Comparison of ENCODE assay signal across 9 cellular contexts in genomic region chr11:67439321-67440228, GRCh38. TPM values are rescaled to one million over a fixed set of nuclear protein-coding genes. Genes with fewer than 3 reads are reported as not detected.
DNase-seq lines count a peak whose midpoint lies in the region; ATAC-seq, FAIRE-seq and TF ChIP-seq lines count a peak whose summit lies in the region.
"Had no signal": no experiment of that assay in that cellular context is flagged by ENCODE, and none has a peak within 500 bp of the region (broad histone marks: within the 10 kb centered on the region; RNA-seq: fewer than 3 reads in every experiment).

No MANE protein-coding gene starts in this region.

- peak; percentile 19 for TF ChIP-seq CTCF in MM.1S (IDR thresholded peaks at IDR 0.05; ENCODE audit: low read length)
- no peak for TF ChIP-seq CTCF in astrocyte (IDR thresholded peaks at IDR 0.05; ENCODE audit: insufficient read depth, low read depth, low read length)

- no peaks in the 10 kb centered on the region for H3K27me3 ChIP-seq in MM.1S (replicated peaks; ENCODE audit: insufficient read depth, low read length)
- no peaks in the 10 kb centered on the region for H3K27me3 ChIP-seq in astrocyte (ENCODE audit: insufficient read depth, low read length)
- H3K27me3 ChIP-seq: adrenal gland had no signal

- H3K27me3 Mint-ChIP-seq in astrocyte (ENCODE audit: low read depth, unreplicated experiment) (no peaks in the 10 kb centered on the region), memory B cell (no peaks in the 10 kb centered on the region)

- H3K4me1 ChIP-seq in MM.1S (ENCODE audit: low read length) (peaks cover 4% of the 10 kb centered on the region; the same call in 1 of the 2 replicates), astrocyte (ENCODE audit: insufficient read depth, low read length) (peaks cover 25% of the 10 kb centered on the region)

- no peak overlapping the region for H3K9ac ChIP-seq in MM.1S (ENCODE audit: low read length)
- H3K9ac ChIP-seq in astrocyte (ENCODE audit: low read length), result no peak overlapping the region

- H3K27ac ChIP-seq in MM.1S (ENCODE audit: low read length) (no peak overlapping the region), astrocyte (ENCODE audit: low read depth, low read length) (no peak overlapping the region)

- H3K9me3 Mint-ChIP-seq in astrocyte (ENCODE audit: unreplicated experiment) (no peaks in the 10 kb centered on the region), memory B cell (no peaks in the 10 kb centered on the region)

- H2AFZ ChIP-seq in MM.1S (ENCODE audit: low read length) (no peak overlapping the region), astrocyte (ENCODE audit: low read depth, low read length) (no peak overlapping the region)

- no peak overlapping the region for H3K4me3 ChIP-seq in MM.1S (ENCODE audit: low read length)
- no peak overlapping the region for H3K4me3 ChIP-seq in astrocyte (ENCODE audit: insufficient read depth, low read depth, low read length)
- H3K4me3 ChIP-seq: adrenal gland had no signal

- H3K27ac Mint-ChIP-seq in astrocyte (ENCODE audit: unreplicated experiment) (peak overlapping the region; percentile 87), memory B cell (peak overlapping the region; percentile 92)

- no peaks in the 10 kb centered on the region for H3K9me2 ChIP-seq in MM.1S (replicated peaks; ENCODE audit: insufficient read depth, low read length)

- peak; percentile 4 for DNase-seq in SIG-M5 treated with dmso at 0.1 percent for 504 hours (lab: John Stamatoyannopoulos, UW; ENCODE audit: unreplicated experiment)
- DNase-seq in SIG-M5 (lab: John Stamatoyannopoulos, UW), result no peak
- no peak for DNase-seq in MM.1S
- DNase-seq in astrocyte (ENCODE audit: low read depth), result no peak
- DNase-seq in memory B cell (ENCODE audit: low spot score in 2 of 2), result no peak
- no peak for DNase-seq in NCI-H446 (lab: John Stamatoyannopoulos, UW)
- no peak for DNase-seq in cerebellum (ENCODE audit: low spot score)

- no peak for ATAC-seq in memory B cell (ENCODE audit: low read depth)
- no peak for ATAC-seq in HG03432 (IDR thresholded peaks at IDR 0.05; ENCODE audit: unreplicated experiment)

- H4K20me1 ChIP-seq in MM.1S (ENCODE audit: insufficient read depth, low read length), result no peaks in the 10 kb centered on the region
- H4K20me1 ChIP-seq in astrocyte (ENCODE audit: insufficient read depth, low read length), result peaks cover 20% of the 10 kb centered on the region

- H3K36me3 ChIP-seq in MM.1S (replicated peaks; ENCODE audit: insufficient read depth, low read length), result no peaks in the 10 kb centered on the region
- no peaks in the 10 kb centered on the region for H3K36me3 ChIP-seq in astrocyte (ENCODE audit: insufficient read depth, low read length)

- H3K9me3 ChIP-seq in MM.1S (replicated peaks; ENCODE audit: insufficient read depth, low read length), result no peaks in the 10 kb centered on the region
- no peaks in the 10 kb centered on the region for H3K9me3 ChIP-seq in astrocyte (ENCODE audit: insufficient read depth, low read depth, low read length)
- H3K9me3 ChIP-seq: adrenal gland had no signal

- H3K4me3 Mint-ChIP-seq in astrocyte (ENCODE audit: unreplicated experiment) (no peak overlapping the region), memory B cell (peak overlapping the region; percentile 93)

- H3K4me2 ChIP-seq in MM.1S (ENCODE audit: low read depth, low read length) (no peak overlapping the region), astrocyte (ENCODE audit: low read length) (no peak overlapping the region)

- peaks cover 11% of the 10 kb centered on the region for H3K4me1 Mint-ChIP-seq in astrocyte (ENCODE audit: low read depth, unreplicated experiment)
- H3K4me1 Mint-ChIP-seq in memory B cell, result peaks cover 52% of the 10 kb centered on the region

- no peaks in the 10 kb centered on the region for H3F3A ChIP-seq in MM.1S (ENCODE audit: insufficient read depth, low read length)

- no peak for FAIRE-seq in astrocyte (lab: Jason Lieb, UNC)

- H3K79me2 ChIP-seq in MM.1S (ENCODE audit: low read length), result no peaks in the 10 kb centered on the region
- peaks cover 15% of the 10 kb centered on the region for H3K79me2 ChIP-seq in astrocyte (ENCODE audit: insufficient read depth, low read length)

- H3K36me3 Mint-ChIP-seq in astrocyte (ENCODE audit: low read depth, unreplicated experiment) (peaks cover 1% of the 10 kb centered on the region), memory B cell (peaks cover 17% of the 10 kb centered on the region)

RNA-seq across cellular contexts. Expression of gene PTPRCAP, which starts 2.1 kb away (rescaled TPM):
- total RNA-seq in astrocyte (1.7 and 2.3 TPM in 2 replicates), cerebellum (0.91 TPM)

RNA-seq across cellular contexts. Expression of gene CORO1B, which starts 3.7 kb away (rescaled TPM):
- total RNA-seq in astrocyte (102 and 124 TPM in 2 replicates), cerebellum (18.6 TPM)

RNA-seq across cellular contexts. Expression of gene RPS6KB2, which starts 11.3 kb away (rescaled TPM):
- 52.9 and 57.0 TPM in 2 replicates for total RNA-seq in astrocyte
- total RNA-seq in cerebellum, result 15.8 TPM

RNA-seq across cellular contexts. Expression of gene GPR152, which starts 13.0 kb away (rescaled TPM):
- total RNA-seq in astrocyte, result not detected in 2 replicates
- total RNA-seq in cerebellum, result not detected

RNA-seq across cellular contexts. Expression of gene CABP4, which starts 15.6 kb away (rescaled TPM):
- not detected in 2 replicates for total RNA-seq in astrocyte
- 0.27 TPM for total RNA-seq in cerebellum
